Comparison of ENCODE assay signal across 25 cellular contexts in genomic region chr20:32639284-32639683, GRCh38. TPM values are rescaled to one million over a fixed set of nuclear protein-coding genes. Genes with fewer than 3 reads are reported as not detected.
"Had no signal": no experiment of that assay in that cellular context is flagged by ENCODE, and none has a peak within 500 bp of the region (broad histone marks: within the 10 kb centered on the region; RNA-seq: fewer than 3 reads in every experiment).

No MANE protein-coding gene starts in this region.

- H3K9me3 ChIP-seq: left lung, lower lobe of right lung, pancreas, prostate gland, sigmoid colon, spleen, tibial nerve, uterus had no signal

- H3K4me3 ChIP-seq: left lung, lower lobe of right lung, pancreas, prostate gland, sigmoid colon, spleen, tibial nerve, uterus had no signal

- H3K4me1 Mint-ChIP-seq: immature natural killer cell; naive B cell; natural killer cell; stimulated activated effector memory CD8-positive, alpha-beta T cell treated with anti-CD3 and anti-CD28 coated beads, Interleukin-12 subunit alpha, Interleukin-12 subunit beta, amount 100 ng/mL, for 72 hours; stimulated activated naive CD8-positive, alpha-beta T cell treated with anti-CD3 and anti-CD28 coated beads, Interleukin-15, amount 100 ng/mL, for 72 hours had no signal

- H3K36me3 ChIP-seq: left lung, lower lobe of right lung, pancreas, prostate gland, sigmoid colon, spleen, tibial nerve, uterus had no signal

- H3K27ac Mint-ChIP-seq: immature natural killer cell; mesothelial cell of epicardium; natural killer cell; stimulated activated effector memory CD8-positive, alpha-beta T cell treated with anti-CD3 and anti-CD28 coated beads, Interleukin-12 subunit alpha, Interleukin-12 subunit beta, amount 100 ng/mL, for 72 hours; type B pancreatic cell had no signal

- H3K4me1 ChIP-seq: left lung, lower lobe of right lung, pancreas, prostate gland, uterus had no signal

- H3K27ac ChIP-seq: left lung, lower lobe of right lung, pancreas, prostate gland, sigmoid colon, spleen, tibial nerve, uterus had no signal

- H3K9me3 Mint-ChIP-seq: immature natural killer cell; mesothelial cell of epicardium; naive B cell; natural killer cell; neural crest cell; stimulated activated effector memory CD8-positive, alpha-beta T cell treated with anti-CD3 and anti-CD28 coated beads, Interleukin-12 subunit alpha, Interleukin-12 subunit beta, amount 100 ng/mL, for 72 hours; stimulated activated naive CD8-positive, alpha-beta T cell treated with anti-CD3 and anti-CD28 coated beads, Interleukin-15, amount 100 ng/mL, for 72 hours; type B pancreatic cell had no signal

- DNase-seq: immature natural killer cell; kidney; left colon; left lung; lower lobe of right lung; mesendoderm; naive B cell; natural killer cell; retina; sigmoid colon; small intestine; spleen; stimulated activated CD4-positive, alpha-beta T cell treated with anti-CD3 and anti-CD28 coated beads, Interleukin-4, amount 100 ng/mL, for 24 hours; stimulated activated naive CD4-positive, alpha-beta T cell treated with Interleukin-2 at 50 U/mL for 16 hours; stimulated activated naive CD8-positive, alpha-beta T cell treated with anti-CD3 and anti-CD28 coated beads, Interleukin-15, amount 100 ng/mL, for 72 hours; uterus had no signal

- H3K4me3 Mint-ChIP-seq: immature natural killer cell; mesothelial cell of epicardium; naive B cell; natural killer cell; neural crest cell; stimulated activated effector memory CD8-positive, alpha-beta T cell treated with anti-CD3 and anti-CD28 coated beads, Interleukin-12 subunit alpha, Interleukin-12 subunit beta, amount 100 ng/mL, for 72 hours; stimulated activated naive CD8-positive, alpha-beta T cell treated with anti-CD3 and anti-CD28 coated beads, Interleukin-15, amount 100 ng/mL, for 72 hours; type B pancreatic cell had no signal

- H3K36me3 Mint-ChIP-seq: immature natural killer cell; mesothelial cell of epicardium; naive B cell; natural killer cell; stimulated activated effector memory CD8-positive, alpha-beta T cell treated with anti-CD3 and anti-CD28 coated beads, Interleukin-12 subunit alpha, Interleukin-12 subunit beta, amount 100 ng/mL, for 72 hours; type B pancreatic cell had no signal

- H3K27me3 ChIP-seq: left lung, pancreas, sigmoid colon, spleen, tibial nerve, uterus had no signal

- ATAC-seq: left colon; left lung; lower lobe of right lung; natural killer cell; stimulated activated effector memory CD8-positive, alpha-beta T cell treated with anti-CD3 and anti-CD28 coated beads, Interleukin-12 subunit alpha, Interleukin-12 subunit beta, amount 100 ng/mL, for 72 hours; stimulated activated naive CD8-positive, alpha-beta T cell treated with anti-CD3 and anti-CD28 coated beads, Interleukin-15, amount 100 ng/mL, for 72 hours had no signal

RNA-seq across cellular contexts. Expression of gene C20orf203, which starts 34.5 kb away (rescaled TPM):
- total RNA-seq: kidney, left colon, left lung, lower lobe of right lung had no signal
- polyA plus RNA-seq: liver, right cardiac atrium had no signal
